In the genomic region with DNA sequence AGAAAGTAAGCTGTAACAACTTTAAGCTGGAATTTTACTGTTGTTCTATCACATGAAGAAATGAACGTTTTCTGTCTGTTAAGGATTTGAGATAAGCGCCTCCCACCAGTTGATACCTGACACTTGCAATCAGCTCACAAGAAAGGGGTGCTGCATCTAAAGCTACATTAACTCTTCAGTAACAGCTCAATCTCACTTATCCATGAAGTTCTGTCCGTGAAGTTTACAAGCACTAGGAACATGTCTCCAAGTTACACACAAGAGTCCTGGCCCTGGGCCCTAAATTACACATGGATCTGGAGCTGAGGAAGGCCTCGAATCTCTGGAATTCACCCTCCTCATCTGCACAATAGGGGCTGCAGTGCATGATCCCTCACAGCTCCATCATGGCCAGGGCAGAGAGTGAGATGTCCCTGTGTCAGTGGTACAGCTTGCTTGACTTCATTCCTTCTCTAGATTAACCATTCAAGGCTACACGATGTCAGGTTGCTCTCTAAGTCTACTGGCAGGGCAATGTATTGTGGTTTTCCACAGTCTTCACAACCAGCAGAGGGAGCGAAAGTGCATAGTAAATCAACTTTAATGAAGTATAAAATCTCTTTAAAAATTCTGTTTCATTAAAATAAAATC, we compare ENCODE assay signal across 9 cellular contexts.
DNase-seq lines count a peak whose midpoint lies in the region; ATAC-seq and TF ChIP-seq lines count a peak whose summit lies in the region.
"Had no signal": no experiment of that assay in that cellular context is flagged by ENCODE, and none has a peak within 500 bp of the region (broad histone marks: within the 10 kb centered on the region; RNA-seq: fewer than 3 reads in every experiment).

No MANE protein-coding gene starts in this region.

- peak overlapping the region; percentile 28 to 62 for H3K27ac ChIP-seq in left lung

- CTCF ChIA-PET in BJ (lab: Yijun Ruan, JAX): interaction anchor here (0.6 to 6.5 kb wide), 25 partner anchors 8 to 1663 kb away, joined by 3 to 47 read pairs (median 4); a partner anchor contains a TSS

- H3K4me3 ChIP-seq in BJ (ENCODE audit: low read depth, low read length) (no peak overlapping the region; the same call in 1 of the 2 replicates), left lung (no peak overlapping the region)
- H3K4me3 ChIP-seq in Jurkat, Clone E6-1 (ENCODE audit: low read length): no peak overlapping the region

- intact Hi-C loops in left lung (cut with DNase I): no loop called here

- H3K9me3 ChIP-seq in left lung: no peaks in the 10 kb centered on the region

- POLR2A ChIA-PET in BJ (lab: Charles Lee): interaction anchor here (0.6 to 1.2 kb wide), 9 partner anchors 18 to 529 kb away, joined by 3 to 9 read pairs (median 4); a partner anchor contains a TSS

- no peaks in the 10 kb centered on the region for H3K36me3 ChIP-seq in BJ (ENCODE audit: control insufficient read depth, insufficient read depth, low read length)
- no peaks in the 10 kb centered on the region for H3K36me3 ChIP-seq in left lung

- ATAC-seq in left lung (peak; percentile 65), GM19328 (IDR thresholded peaks at IDR 0.05; ENCODE audit: unreplicated experiment) (no peak), GM18870 (IDR thresholded peaks at IDR 0.05; ENCODE audit: unreplicated experiment) (no peak), GM18909 (IDR thresholded peaks at IDR 0.05; ENCODE audit: poor library complexity, unreplicated experiment) (no peak)

- H3K27me3 ChIP-seq in BJ (ENCODE audit: control insufficient read depth, insufficient read depth, low read length) (no peaks in the 10 kb centered on the region), left lung (no peaks in the 10 kb centered on the region)

- DNase-seq in BJ (ENCODE audit: low read depth) (peak; percentile 53), astrocyte of the hippocampus (ENCODE audit: low read depth, low spot score) (peak; percentile 73), left lung (no peak), NCI-H2081 treated with DMSO at 0.1 percent for 48 hours (lab: John Stamatoyannopoulos, UW) (no peak)
- DNase-seq in Jurkat, Clone E6-1 (ENCODE audit: low read depth, low spot score): peak; percentile 70
- DNase-seq: activated naive CD8-positive, alpha-beta T cell treated with anti-CD3 and anti-CD28 coated beads, Interleukin-2, amount 10 ng/mL, durations not matched to agents 7 days and 5 days had no signal

- peaks cover 0 to 12% of the 10 kb centered on the region in 2 donors for H3K4me1 ChIP-seq in left lung

- peak; percentile 59 for TF ChIP-seq CTCF in BJ (IDR thresholded peaks at IDR 0.05; ENCODE audit: insufficient read depth, low read depth, low read length)
- TF ChIP-seq CTCF in left lung (IDR thresholded peaks at IDR 0.05): peak in 1 of 2 donors; percentile 30

Comparison
In these comparisons a context has a peak if more than half of its experiments do, and no peak if none do; other contexts are left out.
1. DNase-seq: peak in BJ (single experiment), Jurkat, Clone E6-1 (single experiment) and astrocyte of the hippocampus (single experiment); none in left lung (0 of 2) and NCI-H2081 treated with DMSO at 0.1 percent for 48 hours (single experiment).